ENCODE assay signal across 2 cellular contexts in genomic region chr7:95686109-95686508, GRCh38.
TF ChIP-seq lines count a peak whose summit lies in the region.

No MANE protein-coding gene starts in this region.

TF ChIP-seq in Ishikawa, 13 proteins besides CTCF, POLR2A, EP300 and RAD21 (continued from another document):
- TF ChIP-seq, protein P1, sequence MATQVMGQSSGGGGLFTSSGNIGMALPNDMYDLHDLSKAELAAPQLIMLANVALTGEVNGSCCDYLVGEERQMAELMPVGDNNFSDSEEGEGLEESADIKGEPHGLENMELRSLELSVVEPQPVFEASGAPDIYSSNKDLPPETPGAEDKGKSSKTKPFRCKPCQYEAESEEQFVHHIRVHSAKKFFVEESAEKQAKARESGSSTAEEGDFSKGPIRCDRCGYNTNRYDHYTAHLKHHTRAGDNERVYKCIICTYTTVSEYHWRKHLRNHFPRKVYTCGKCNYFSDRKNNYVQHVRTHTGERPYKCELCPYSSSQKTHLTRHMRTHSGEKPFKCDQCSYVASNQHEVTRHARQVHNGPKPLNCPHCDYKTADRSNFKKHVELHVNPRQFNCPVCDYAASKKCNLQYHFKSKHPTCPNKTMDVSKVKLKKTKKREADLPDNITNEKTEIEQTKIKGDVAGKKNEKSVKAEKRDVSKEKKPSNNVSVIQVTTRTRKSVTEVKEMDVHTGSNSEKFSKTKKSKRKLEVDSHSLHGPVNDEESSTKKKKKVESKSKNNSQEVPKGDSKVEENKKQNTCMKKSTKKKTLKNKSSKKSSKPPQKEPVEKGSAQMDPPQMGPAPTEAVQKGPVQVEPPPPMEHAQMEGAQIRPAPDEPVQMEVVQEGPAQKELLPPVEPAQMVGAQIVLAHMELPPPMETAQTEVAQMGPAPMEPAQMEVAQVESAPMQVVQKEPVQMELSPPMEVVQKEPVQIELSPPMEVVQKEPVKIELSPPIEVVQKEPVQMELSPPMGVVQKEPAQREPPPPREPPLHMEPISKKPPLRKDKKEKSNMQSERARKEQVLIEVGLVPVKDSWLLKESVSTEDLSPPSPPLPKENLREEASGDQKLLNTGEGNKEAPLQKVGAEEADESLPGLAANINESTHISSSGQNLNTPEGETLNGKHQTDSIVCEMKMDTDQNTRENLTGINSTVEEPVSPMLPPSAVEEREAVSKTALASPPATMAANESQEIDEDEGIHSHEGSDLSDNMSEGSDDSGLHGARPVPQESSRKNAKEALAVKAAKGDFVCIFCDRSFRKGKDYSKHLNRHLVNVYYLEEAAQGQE (IDR thresholded peaks at IDR 0.05; ENCODE audit: low read depth) = no peak
- TF ChIP-seq, protein P2, sequence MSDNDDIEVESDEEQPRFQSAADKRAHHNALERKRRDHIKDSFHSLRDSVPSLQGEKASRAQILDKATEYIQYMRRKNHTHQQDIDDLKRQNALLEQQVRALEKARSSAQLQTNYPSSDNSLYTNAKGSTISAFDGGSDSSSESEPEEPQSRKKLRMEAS (IDR thresholded peaks at IDR 0.05) = no peak

TF ChIP-seq in H1, 55 proteins besides CTCF, POLR2A, EP300 and RAD21 (continued from another document):
- TF ChIP-seq GABPA (IDR thresholded peaks at IDR 0.05; ENCODE audit: borderline replicate concordance, insufficient read depth, low read length) = no peak
- TF ChIP-seq NRF1 (IDR thresholded peaks at IDR 0.05; ENCODE audit: low read depth, low read length) = no peak
- no peak for TF ChIP-seq POU5F1 (IDR thresholded peaks at IDR 0.05; ENCODE audit: low read depth, low read length)
- TF ChIP-seq FOSL1 (IDR thresholded peaks at IDR 0.05; ENCODE audit: insufficient read depth, low read depth, low read length) = no peak
- TF ChIP-seq, protein P3, sequence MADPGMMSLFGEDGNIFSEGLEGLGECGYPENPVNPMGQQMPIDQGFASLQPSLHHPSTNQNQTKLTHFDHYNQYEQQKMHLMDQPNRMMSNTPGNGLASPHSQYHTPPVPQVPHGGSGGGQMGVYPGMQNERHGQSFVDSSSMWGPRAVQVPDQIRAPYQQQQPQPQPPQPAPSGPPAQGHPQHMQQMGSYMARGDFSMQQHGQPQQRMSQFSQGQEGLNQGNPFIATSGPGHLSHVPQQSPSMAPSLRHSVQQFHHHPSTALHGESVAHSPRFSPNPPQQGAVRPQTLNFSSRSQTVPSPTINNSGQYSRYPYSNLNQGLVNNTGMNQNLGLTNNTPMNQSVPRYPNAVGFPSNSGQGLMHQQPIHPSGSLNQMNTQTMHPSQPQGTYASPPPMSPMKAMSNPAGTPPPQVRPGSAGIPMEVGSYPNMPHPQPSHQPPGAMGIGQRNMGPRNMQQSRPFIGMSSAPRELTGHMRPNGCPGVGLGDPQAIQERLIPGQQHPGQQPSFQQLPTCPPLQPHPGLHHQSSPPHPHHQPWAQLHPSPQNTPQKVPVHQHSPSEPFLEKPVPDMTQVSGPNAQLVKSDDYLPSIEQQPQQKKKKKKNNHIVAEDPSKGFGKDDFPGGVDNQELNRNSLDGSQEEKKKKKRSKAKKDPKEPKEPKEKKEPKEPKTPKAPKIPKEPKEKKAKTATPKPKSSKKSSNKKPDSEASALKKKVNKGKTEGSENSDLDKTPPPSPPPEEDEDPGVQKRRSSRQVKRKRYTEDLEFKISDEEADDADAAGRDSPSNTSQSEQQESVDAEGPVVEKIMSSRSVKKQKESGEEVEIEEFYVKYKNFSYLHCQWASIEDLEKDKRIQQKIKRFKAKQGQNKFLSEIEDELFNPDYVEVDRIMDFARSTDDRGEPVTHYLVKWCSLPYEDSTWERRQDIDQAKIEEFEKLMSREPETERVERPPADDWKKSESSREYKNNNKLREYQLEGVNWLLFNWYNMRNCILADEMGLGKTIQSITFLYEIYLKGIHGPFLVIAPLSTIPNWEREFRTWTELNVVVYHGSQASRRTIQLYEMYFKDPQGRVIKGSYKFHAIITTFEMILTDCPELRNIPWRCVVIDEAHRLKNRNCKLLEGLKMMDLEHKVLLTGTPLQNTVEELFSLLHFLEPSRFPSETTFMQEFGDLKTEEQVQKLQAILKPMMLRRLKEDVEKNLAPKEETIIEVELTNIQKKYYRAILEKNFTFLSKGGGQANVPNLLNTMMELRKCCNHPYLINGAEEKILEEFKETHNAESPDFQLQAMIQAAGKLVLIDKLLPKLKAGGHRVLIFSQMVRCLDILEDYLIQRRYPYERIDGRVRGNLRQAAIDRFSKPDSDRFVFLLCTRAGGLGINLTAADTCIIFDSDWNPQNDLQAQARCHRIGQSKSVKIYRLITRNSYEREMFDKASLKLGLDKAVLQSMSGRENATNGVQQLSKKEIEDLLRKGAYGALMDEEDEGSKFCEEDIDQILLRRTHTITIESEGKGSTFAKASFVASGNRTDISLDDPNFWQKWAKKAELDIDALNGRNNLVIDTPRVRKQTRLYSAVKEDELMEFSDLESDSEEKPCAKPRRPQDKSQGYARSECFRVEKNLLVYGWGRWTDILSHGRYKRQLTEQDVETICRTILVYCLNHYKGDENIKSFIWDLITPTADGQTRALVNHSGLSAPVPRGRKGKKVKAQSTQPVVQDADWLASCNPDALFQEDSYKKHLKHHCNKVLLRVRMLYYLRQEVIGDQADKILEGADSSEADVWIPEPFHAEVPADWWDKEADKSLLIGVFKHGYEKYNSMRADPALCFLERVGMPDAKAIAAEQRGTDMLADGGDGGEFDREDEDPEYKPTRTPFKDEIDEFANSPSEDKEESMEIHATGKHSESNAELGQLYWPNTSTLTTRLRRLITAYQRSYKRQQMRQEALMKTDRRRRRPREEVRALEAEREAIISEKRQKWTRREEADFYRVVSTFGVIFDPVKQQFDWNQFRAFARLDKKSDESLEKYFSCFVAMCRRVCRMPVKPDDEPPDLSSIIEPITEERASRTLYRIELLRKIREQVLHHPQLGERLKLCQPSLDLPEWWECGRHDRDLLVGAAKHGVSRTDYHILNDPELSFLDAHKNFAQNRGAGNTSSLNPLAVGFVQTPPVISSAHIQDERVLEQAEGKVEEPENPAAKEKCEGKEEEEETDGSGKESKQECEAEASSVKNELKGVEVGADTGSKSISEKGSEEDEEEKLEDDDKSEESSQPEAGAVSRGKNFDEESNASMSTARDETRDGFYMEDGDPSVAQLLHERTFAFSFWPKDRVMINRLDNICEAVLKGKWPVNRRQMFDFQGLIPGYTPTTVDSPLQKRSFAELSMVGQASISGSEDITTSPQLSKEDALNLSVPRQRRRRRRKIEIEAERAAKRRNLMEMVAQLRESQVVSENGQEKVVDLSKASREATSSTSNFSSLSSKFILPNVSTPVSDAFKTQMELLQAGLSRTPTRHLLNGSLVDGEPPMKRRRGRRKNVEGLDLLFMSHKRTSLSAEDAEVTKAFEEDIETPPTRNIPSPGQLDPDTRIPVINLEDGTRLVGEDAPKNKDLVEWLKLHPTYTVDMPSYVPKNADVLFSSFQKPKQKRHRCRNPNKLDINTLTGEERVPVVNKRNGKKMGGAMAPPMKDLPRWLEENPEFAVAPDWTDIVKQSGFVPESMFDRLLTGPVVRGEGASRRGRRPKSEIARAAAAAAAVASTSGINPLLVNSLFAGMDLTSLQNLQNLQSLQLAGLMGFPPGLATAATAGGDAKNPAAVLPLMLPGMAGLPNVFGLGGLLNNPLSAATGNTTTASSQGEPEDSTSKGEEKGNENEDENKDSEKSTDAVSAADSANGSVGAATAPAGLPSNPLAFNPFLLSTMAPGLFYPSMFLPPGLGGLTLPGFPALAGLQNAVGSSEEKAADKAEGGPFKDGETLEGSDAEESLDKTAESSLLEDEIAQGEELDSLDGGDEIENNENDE (IDR thresholded peaks at IDR 0.05; ENCODE audit: insufficient replicate concordance, low read length) = no peak
- no peak for TF ChIP-seq MAFK (IDR thresholded peaks at IDR 0.05; ENCODE audit: low read depth, low read length)
- no peak for TF ChIP-seq BRCA1 (IDR thresholded peaks at IDR 0.05; ENCODE audit: low read depth, low read length)
- no peak for TF ChIP-seq NANOG (IDR thresholded peaks at IDR 0.05; ENCODE audit: insufficient read depth, low read depth, low read length, poor library complexity, severe bottlenecking)
